ENCODE assay signal across 34 cellular contexts in the genomic region with DNA sequence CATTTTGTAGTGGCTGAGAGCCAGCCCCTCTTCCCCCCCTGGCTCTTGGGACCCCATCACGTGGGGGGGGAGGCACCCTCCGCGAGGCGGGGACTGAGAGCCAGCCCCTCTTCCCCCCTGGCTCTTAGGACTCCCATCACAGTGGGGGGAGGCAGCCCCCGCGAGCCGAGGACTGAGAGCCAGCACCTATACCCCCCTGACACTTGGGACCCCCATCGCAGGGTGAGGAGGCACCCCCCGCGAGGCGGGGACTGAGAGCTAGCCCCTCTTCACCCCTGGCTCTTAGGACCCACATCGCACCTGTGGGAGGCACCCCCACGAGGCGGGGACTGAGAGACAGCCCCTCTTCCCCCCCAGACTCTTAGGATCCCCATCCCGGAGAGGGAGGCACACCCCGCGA.
"Had no signal": no experiment of that assay in that cellular context is flagged by ENCODE, and none has a peak within 500 bp of the region (broad histone marks: within the 10 kb centered on the region; RNA-seq: fewer than 3 reads in every experiment).

No MANE protein-coding gene starts in this region.

- H3K4me3 Mint-ChIP-seq: activated B cell treated with CpG ODN at 0.5 μM for 24 hours; activated CD4-positive, alpha-beta memory T cell treated with anti-CD3 and anti-CD28 coated beads for 36 hours; activated CD4-positive, alpha-beta T cell treated with anti-CD3 and anti-CD28 coated beads, Interleukin-2, amount 10 ng/mL, durations not matched to agents 24 days and 14 days; activated CD8-positive, alpha-beta memory T cell treated with anti-CD3 and anti-CD28 coated beads, Interleukin-2, amount 10 ng/mL, durations not matched to agents 7 days and 5 days; activated CD8-positive, alpha-beta T cell treated with anti-CD3 and anti-CD28 coated beads for 36 hours; activated naive CD4-positive, alpha-beta T cell treated with anti-CD3 and anti-CD28 coated beads, Interleukin-2, amount 10 ng/mL, durations not matched to agents 7 days and 5 days; activated naive CD4-positive, alpha-beta T cell treated with anti-CD3 and anti-CD28 coated beads, Interleukin-2, amount 50 U/mL, for 24 hours; activated naive CD8-positive, alpha-beta T cell; activated naive CD8-positive, alpha-beta T cell treated with anti-CD3 and anti-CD28 coated beads, Interleukin-2, amount 10 ng/mL, durations not matched to agents 7 days and 5 days; activated naive CD8-positive, alpha-beta T cell treated with anti-CD3 and anti-CD28 coated beads, Interleukin-2, amount 50 U/mL, for 24 hours; activated T-cell treated with anti-CD3 and anti-CD28 coated beads, Interleukin-2, amount 50 U/mL, for 24 hours; brain; central memory CD8-positive, alpha-beta T cell; T-helper 1 cell treated with Interleukin-12 subunit alpha and Interleukin-12 subunit beta and Interleukin-4 antibody, amounts not matched to agents 30 μg/mL and 1 μg/mL, for 36 hours; T-helper 2 cell treated with Interferon-gamma antibody and Interleukin-4, amounts not matched to agents 5 μg/mL and 100 μg/mL, for 36 hours had no signal

- H3K36me3 Mint-ChIP-seq: activated CD4-positive, alpha-beta memory T cell treated with anti-CD3 and anti-CD28 coated beads for 36 hours; activated CD8-positive, alpha-beta memory T cell treated with anti-CD3 and anti-CD28 coated beads, Interleukin-2, amount 10 ng/mL, durations not matched to agents 7 days and 5 days; activated naive CD4-positive, alpha-beta T cell treated with anti-CD3 and anti-CD28 coated beads, Interleukin-2, amount 10 ng/mL, durations not matched to agents 7 days and 5 days; activated naive CD4-positive, alpha-beta T cell treated with anti-CD3 and anti-CD28 coated beads, Interleukin-2, amount 50 U/mL, for 24 hours; activated naive CD8-positive, alpha-beta T cell; activated naive CD8-positive, alpha-beta T cell treated with anti-CD3 and anti-CD28 coated beads, Interleukin-2, amount 10 ng/mL, durations not matched to agents 7 days and 5 days; brain had no signal

- ATAC-seq: activated CD8-positive, alpha-beta memory T cell treated with anti-CD3 and anti-CD28 coated beads, Interleukin-2, amount 10 ng/mL, durations not matched to agents 7 days and 5 days; activated CD8-positive, alpha-beta T cell treated with anti-CD3 and anti-CD28 coated beads for 36 hours; activated naive CD8-positive, alpha-beta T cell treated with anti-CD3 and anti-CD28 coated beads, Interleukin-2, amount 50 U/mL, for 24 hours had no signal

- H3K4me3 ChIP-seq: ascending aorta, cardiac muscle cell had no signal

- H3K4me1 Mint-ChIP-seq: activated B cell treated with CpG ODN at 0.5 μM for 24 hours; activated CD4-positive, alpha-beta T cell treated with anti-CD3 and anti-CD28 coated beads, Interleukin-2, amount 10 ng/mL, durations not matched to agents 24 days and 14 days; activated CD8-positive, alpha-beta memory T cell treated with anti-CD3 and anti-CD28 coated beads, Interleukin-2, amount 10 ng/mL, durations not matched to agents 7 days and 5 days; activated naive CD4-positive, alpha-beta T cell treated with anti-CD3 and anti-CD28 coated beads, Interleukin-2, amount 10 ng/mL, durations not matched to agents 7 days and 5 days; activated naive CD4-positive, alpha-beta T cell treated with anti-CD3 and anti-CD28 coated beads, Interleukin-2, amount 50 U/mL, for 24 hours; activated naive CD8-positive, alpha-beta T cell treated with anti-CD3 and anti-CD28 coated beads, Interleukin-2, amount 10 ng/mL, durations not matched to agents 7 days and 5 days; activated naive CD8-positive, alpha-beta T cell treated with anti-CD3 and anti-CD28 coated beads, Interleukin-2, amount 50 U/mL, for 24 hours; brain; central memory CD8-positive, alpha-beta T cell had no signal

- H3K4me1 ChIP-seq: ascending aorta had no signal

- H3K36me3 ChIP-seq: ascending aorta, cardiac muscle cell had no signal

- H3K27me3 Mint-ChIP-seq: activated B cell treated with CpG ODN at 0.5 μM for 24 hours; activated CD4-positive, alpha-beta memory T cell treated with anti-CD3 and anti-CD28 coated beads for 36 hours; activated CD4-positive, alpha-beta T cell treated with anti-CD3 and anti-CD28 coated beads, Interleukin-2, amount 10 ng/mL, durations not matched to agents 24 days and 14 days; activated CD8-positive, alpha-beta memory T cell treated with anti-CD3 and anti-CD28 coated beads, Interleukin-2, amount 10 ng/mL, durations not matched to agents 7 days and 5 days; activated CD8-positive, alpha-beta T cell treated with anti-CD3 and anti-CD28 coated beads for 36 hours; activated naive CD4-positive, alpha-beta T cell treated with anti-CD3 and anti-CD28 coated beads, Interleukin-2, amount 10 ng/mL, durations not matched to agents 7 days and 5 days; activated naive CD4-positive, alpha-beta T cell treated with anti-CD3 and anti-CD28 coated beads, Interleukin-2, amount 50 U/mL, for 24 hours; activated naive CD8-positive, alpha-beta T cell; activated naive CD8-positive, alpha-beta T cell treated with anti-CD3 and anti-CD28 coated beads, Interleukin-2, amount 10 ng/mL, durations not matched to agents 7 days and 5 days; activated naive CD8-positive, alpha-beta T cell treated with anti-CD3 and anti-CD28 coated beads, Interleukin-2, amount 50 U/mL, for 24 hours; activated T-cell treated with anti-CD3 and anti-CD28 coated beads, Interleukin-2, amount 50 U/mL, for 24 hours; central memory CD8-positive, alpha-beta T cell had no signal

- H3K27ac Mint-ChIP-seq: activated B cell treated with CpG ODN at 0.5 μM for 24 hours; activated CD4-positive, alpha-beta memory T cell treated with anti-CD3 and anti-CD28 coated beads for 36 hours; activated CD4-positive, alpha-beta T cell treated with anti-CD3 and anti-CD28 coated beads, Interleukin-2, amount 10 ng/mL, durations not matched to agents 24 days and 14 days; activated CD8-positive, alpha-beta memory T cell treated with anti-CD3 and anti-CD28 coated beads, Interleukin-2, amount 10 ng/mL, durations not matched to agents 7 days and 5 days; activated CD8-positive, alpha-beta T cell treated with anti-CD3 and anti-CD28 coated beads for 36 hours; activated naive CD4-positive, alpha-beta T cell treated with anti-CD3 and anti-CD28 coated beads, Interleukin-2, amount 10 ng/mL, durations not matched to agents 7 days and 5 days; activated naive CD4-positive, alpha-beta T cell treated with anti-CD3 and anti-CD28 coated beads, Interleukin-2, amount 50 U/mL, for 24 hours; activated naive CD8-positive, alpha-beta T cell; activated naive CD8-positive, alpha-beta T cell treated with anti-CD3 and anti-CD28 coated beads, Interleukin-2, amount 10 ng/mL, durations not matched to agents 7 days and 5 days; activated naive CD8-positive, alpha-beta T cell treated with anti-CD3 and anti-CD28 coated beads, Interleukin-2, amount 50 U/mL, for 24 hours; activated T-cell treated with anti-CD3 and anti-CD28 coated beads, Interleukin-2, amount 50 U/mL, for 24 hours; activated T-helper 2 cell treated with anti-CD3 and anti-CD28 coated beads, Interferon-gamma antibody, Interleukin-2, Interleukin-4, amounts not matched to agents 10 μg/mL and 5 μg/mL and 100 μg/mL, durations not matched to agents 14 hours and 24 hours and 36 hours; brain; T-helper 1 cell treated with Interleukin-12 subunit alpha and Interleukin-12 subunit beta and Interleukin-4 antibody, amounts not matched to agents 30 μg/mL and 1 μg/mL, for 36 hours; T-helper 2 cell treated with Interferon-gamma antibody and Interleukin-4, amounts not matched to agents 5 μg/mL and 100 μg/mL, for 36 hours had no signal

- DNase-seq: activated B cell treated with CpG ODN at 0.5 μM for 24 hours; activated CD4-positive, alpha-beta memory T cell treated with anti-CD3 and anti-CD28 coated beads for 36 hours; activated CD4-positive, alpha-beta T cell treated with anti-CD3 and anti-CD28 coated beads for 4 hours; activated CD4-positive, alpha-beta T cell treated with anti-CD3 and anti-CD28 coated beads, Interleukin-2, amount 50 U/mL, for 1 hour; activated CD4-positive, alpha-beta T cell treated with anti-CD3 and anti-CD28 coated beads, Interleukin-2, amount 50 U/mL, for 4 hours; activated CD4-positive, CD25-positive, alpha-beta regulatory T cell treated with anti-CD3 and anti-CD28 coated beads, Interleukin-2, amount 50 U/mL, for 72 hours; activated CD8-positive, alpha-beta memory T cell treated with anti-CD3 and anti-CD28 coated beads, Interleukin-2, amount 10 ng/mL, durations not matched to agents 7 days and 5 days; activated CD8-positive, alpha-beta memory T cell treated with anti-CD3 and anti-CD28 coated beads, Interleukin-2, amount 50 U/mL, for 48 hours; activated CD8-positive, alpha-beta T cell treated with anti-CD3 and anti-CD28 coated beads for 36 hours; activated effector memory CD4-positive, alpha-beta T cell treated with Interleukin-2 at 50 U/mL for 16 hours; activated naive CD4-positive, alpha-beta T cell treated with anti-CD3 and anti-CD28 coated beads, Interleukin-2, amount 10 ng/mL, durations not matched to agents 7 days and 5 days; activated naive CD4-positive, alpha-beta T cell treated with Interleukin-2 at 50 U/mL for 16 hours; activated naive CD8-positive, alpha-beta T cell treated with anti-CD3 and anti-CD28 coated beads, Interleukin-2, amount 10 ng/mL, durations not matched to agents 7 days and 5 days; activated naive CD8-positive, alpha-beta T cell treated with anti-CD3 and anti-CD28 coated beads, Interleukin-2, amount 50 U/mL, for 24 hours; activated T-cell treated with anti-CD3 and anti-CD28 coated beads, Interleukin-2, amount 50 U/mL, for 24 hours; activated T-cell treated with anti-CD3 and anti-CD28 coated beads, Interleukin-2, amount 50 U/mL, for 48 hours; amygdala; anterior cingulate cortex; caudate nucleus; SW 1271; T-helper 1 cell; T-helper 2 cell; T-helper 9 cell had no signal

- H3K27ac ChIP-seq: ascending aorta, cardiac muscle cell, VCaP had no signal

- H3K9me3 ChIP-seq: ascending aorta had no signal

- H3K9me3 Mint-ChIP-seq: activated CD4-positive, alpha-beta T cell treated with anti-CD3 and anti-CD28 coated beads, Interleukin-2, amount 10 ng/mL, durations not matched to agents 24 days and 14 days had no signal

- H3K27me3 ChIP-seq: ascending aorta, cardiac muscle cell had no signal
